Comparison of ENCODE assay signal across 1 cellular context in genomic region chr12:54033980-54034783, GRCh38.
TF ChIP-seq lines count a peak whose summit lies in the region.

No MANE protein-coding gene starts in this region.

TF ChIP-seq in GM12878, 131 proteins besides CTCF, POLR2A, EP300 and RAD21:
- TF ChIP-seq PAX8 (IDR thresholded peaks at IDR 0.05) (no peak), ZBED1 (IDR thresholded peaks at IDR 0.05; ENCODE audit: borderline replicate concordance) (no peak), POLR2AphosphoS5 (IDR thresholded peaks at IDR 0.05; ENCODE audit: low read length) (no peak), EGR1 (IDR thresholded peaks at IDR 0.05; ENCODE audit: borderline replicate concordance in 1 of 2, low read depth in 2 of 2, low read length in 2 of 2) (no peak), RBBP5 (conservative IDR thresholded peaks at IDR 0.05) (no peak), ZNF622 (IDR thresholded peaks at IDR 0.05) (no peak), BRCA1 (IDR thresholded peaks at IDR 0.05; ENCODE audit: low read depth, low read length) (no peak), EED (IDR thresholded peaks at IDR 0.05; ENCODE audit: low read depth) (no peak), MAX (IDR thresholded peaks at IDR 0.05; ENCODE audit: low read depth, low read length) (no peak), SUPT20H (IDR thresholded peaks at IDR 0.05; ENCODE audit: borderline replicate concordance, control insufficient read depth, low read depth, low read length) (no peak), FOXM1 (IDR thresholded peaks at IDR 0.05; ENCODE audit: low read depth, low read length) (no peak), RFX5 (IDR thresholded peaks at IDR 0.05; ENCODE audit: low read depth, low read length) (no peak), GATAD2B (conservative IDR thresholded peaks at IDR 0.05; ENCODE audit: low read depth) (no peak), ZBTB33 (IDR thresholded peaks at IDR 0.05) (no peak), FOXK2 (IDR thresholded peaks at IDR 0.05) (no peak), SMC3 (IDR thresholded peaks at IDR 0.05; ENCODE audit: borderline replicate concordance, low read length) (no peak), NFIC (IDR thresholded peaks at IDR 0.05; ENCODE audit: low read depth, low read length) (no peak), IRF3 (IDR thresholded peaks at IDR 0.05) (no peak)
TF ChIP-seq in GM12878: peak in this region for 0.
